13 cellular contexts compared by ENCODE assay signal in genomic region chr3:182914341-182914740, GRCh38.
A peak's percentile ranks its signal among the peaks of the same experiment; 100 is the strongest.
DNase-seq lines count a peak whose midpoint lies in the region; ATAC-seq and TF ChIP-seq lines count a peak whose summit lies in the region.
"Had no signal": no experiment of that assay in that cellular context is flagged by ENCODE, and none has a peak within 500 bp of the region (broad histone marks: within the 10 kb centered on the region; RNA-seq: fewer than 3 reads in every experiment).

No MANE protein-coding gene starts in this region.

- intact Hi-C loops in activated CD4-positive, alpha-beta T cell treated with anti-CD3 and anti-CD28 coated beads, Interleukin-2, amount 10 ng/mL, durations not matched to agents 24 days and 14 days (cut with micrococcal nuclease), result loop anchor here (5.0 kb wide), 1 partner anchor 53 kb away; no protein-coding TSS in a partner anchor
- intact Hi-C loops in body of pancreas (cut with DNase I), result no loop called here

- no peak for DNase-seq in activated CD4-positive, alpha-beta T cell treated with anti-CD3 and anti-CD28 coated beads, Interleukin-2, amount 10 ng/mL, durations not matched to agents 24 days and 14 days
- DNase-seq in activated CD4-positive, alpha-beta T cell treated with anti-CD3 and anti-CD28 coated beads for 48 hours, result no peak
- DNase-seq in immature natural killer cell, result no peak
- DNase-seq in body of pancreas, result no peak
- DNase-seq in GM19238 (ENCODE audit: insufficient read length, low spot score), result no peak
- DNase-seq in SW 1271 (lab: John Stamatoyannopoulos, UW), result no peak
- DNase-seq: esophagus squamous epithelium, mammary epithelial cell, NCI-H345, T-helper 9 cell had no signal

- H3K9me3 Mint-ChIP-seq in activated CD4-positive, alpha-beta T cell treated with anti-CD3 and anti-CD28 coated beads, Interleukin-2, amount 10 ng/mL, durations not matched to agents 24 days and 14 days, result no peaks in the 10 kb centered on the region
- H3K9me3 Mint-ChIP-seq in immature natural killer cell, result no peaks in the 10 kb centered on the region

- H3K36me3 Mint-ChIP-seq in activated CD4-positive, alpha-beta T cell treated with anti-CD3 and anti-CD28 coated beads, Interleukin-2, amount 10 ng/mL, durations not matched to agents 24 days and 14 days (ENCODE audit: low read depth), result peaks cover 26% of the 10 kb centered on the region
- H3K36me3 Mint-ChIP-seq in immature natural killer cell, result peaks cover 0 to 8% (median 5%) of the 10 kb centered on the region in 3 donors

- H3K27me3 ChIP-seq in body of pancreas, result no peaks in the 10 kb centered on the region
- H3K27me3 ChIP-seq: esophagus squamous epithelium had no signal

- peak; percentile 40 for ATAC-seq in GM21723 (IDR thresholded peaks at IDR 0.05; ENCODE audit: unreplicated experiment)
- ATAC-seq in HG03469 (IDR thresholded peaks at IDR 0.05; ENCODE audit: unreplicated experiment), result peak; percentile 36
- no peak for ATAC-seq in body of pancreas
- ATAC-seq: A549 had no signal

- 88% methylated on average over 1 of the region's 1 CpG for WGBS in body of pancreas, 2 donors

- H3K27me3 Mint-ChIP-seq in activated CD4-positive, alpha-beta T cell treated with anti-CD3 and anti-CD28 coated beads, Interleukin-2, amount 10 ng/mL, durations not matched to agents 24 days and 14 days, result no peaks in the 10 kb centered on the region
- peaks cover 0 to 3% (median 0%) of the 10 kb centered on the region in 3 donors for H3K27me3 Mint-ChIP-seq in immature natural killer cell (ENCODE audit: low read depth in 3 of 3)

- H3K9me3 ChIP-seq in body of pancreas, result no peaks in the 10 kb centered on the region
- H3K9me3 ChIP-seq: A549, esophagus squamous epithelium had no signal

- H3K4me1 Mint-ChIP-seq in activated CD4-positive, alpha-beta T cell treated with anti-CD3 and anti-CD28 coated beads, Interleukin-2, amount 10 ng/mL, durations not matched to agents 24 days and 14 days, result peaks cover 35% of the 10 kb centered on the region
- H3K4me1 Mint-ChIP-seq in immature natural killer cell, result peaks cover 47 to 73% of the 10 kb centered on the region in 2 donors

- peak overlapping the region; percentile 11 for H3K27ac Mint-ChIP-seq in activated CD4-positive, alpha-beta T cell treated with anti-CD3 and anti-CD28 coated beads, Interleukin-2, amount 10 ng/mL, durations not matched to agents 24 days and 14 days
- H3K27ac Mint-ChIP-seq in immature natural killer cell, result peak overlapping the region; percentile 59 to 86 (median 76)

- H3K4me3 Mint-ChIP-seq in activated CD4-positive, alpha-beta T cell treated with anti-CD3 and anti-CD28 coated beads, Interleukin-2, amount 10 ng/mL, durations not matched to agents 24 days and 14 days, result peak overlapping the region; percentile 7
- peak overlapping the region in 4 of 5 donors; percentile 12 to 66 (median 56) for H3K4me3 Mint-ChIP-seq in immature natural killer cell

- no peak for TF ChIP-seq POLR2A in body of pancreas (IDR thresholded peaks at IDR 0.05)

- peaks cover 0 to 10% of the 10 kb centered on the region in 2 donors for H3K36me3 ChIP-seq in body of pancreas (replicated peaks in 1 of 2; ENCODE audit: insufficient read depth in 1 of 2, low read depth in 2 of 2)

- H3K4me3 ChIP-seq in body of pancreas, result no peak overlapping the region
- H3K4me3 ChIP-seq: A549, esophagus squamous epithelium had no signal

- no peak for TF ChIP-seq CTCF in body of pancreas (IDR thresholded peaks at IDR 0.05)

- no peak overlapping the region for H3K27ac ChIP-seq in body of pancreas
- H3K27ac ChIP-seq: A549 had no signal

- H3K4me1 ChIP-seq in body of pancreas, result peaks cover 4% of the 10 kb centered on the region
